ENCODE assay signal across 8 cellular contexts in genomic region chr19:5403968-5404640, GRCh38. TPM values are rescaled to one million over a fixed set of nuclear protein-coding genes. Genes with fewer than 3 reads are reported as not detected.
DNase-seq lines count a peak whose midpoint lies in the region; ATAC-seq lines count a peak whose summit lies in the region.

No MANE protein-coding gene starts in this region.

- ATAC-seq in left cardiac atrium (peak; percentile 94), sciatic nerve (peak; percentile 73), HG02981 (IDR thresholded peaks at IDR 0.05; ENCODE audit: unreplicated experiment) (no peak)

- no peaks in the 10 kb centered on the region for H3K4me1 Mint-ChIP-seq in activated naive CD8-positive, alpha-beta T cell treated with anti-CD3 and anti-CD28 coated beads for 36 hours

- H3K9me3 Mint-ChIP-seq in activated naive CD8-positive, alpha-beta T cell treated with anti-CD3 and anti-CD28 coated beads for 36 hours: peaks cover 13% of the 10 kb centered on the region

- DNase-seq in NCI-H2196 (lab: John Stamatoyannopoulos, UW; ENCODE audit: unreplicated experiment): peak; percentile 5
- DNase-seq in NCI-H2196 treated with DMSO at 0.1 percent for 48 hours (lab: John Stamatoyannopoulos, UW; ENCODE audit: unreplicated experiment): no peak
- peak; percentile 2 for DNase-seq in SKM-1 (lab: John Stamatoyannopoulos, UW; ENCODE audit: unreplicated experiment)
- peak; percentile 69 for DNase-seq in activated naive CD8-positive, alpha-beta T cell treated with anti-CD3 and anti-CD28 coated beads for 36 hours
- DNase-seq in left cardiac atrium: peak; percentile 88
- peak; percentile 89 for DNase-seq in sciatic nerve (ENCODE audit: low spot score)
- DNase-seq in NCI-H1436 (lab: John Stamatoyannopoulos, UW): no peak

- intact Hi-C loops in left cardiac atrium (cut with DNase I) (no loop called here), sciatic nerve (cut with DNase I) (no loop called here)

- no peak overlapping the region for H3K4me3 Mint-ChIP-seq in activated naive CD8-positive, alpha-beta T cell treated with anti-CD3 and anti-CD28 coated beads for 36 hours

- peaks cover 44% of the 10 kb centered on the region for H3K27me3 Mint-ChIP-seq in activated naive CD8-positive, alpha-beta T cell treated with anti-CD3 and anti-CD28 coated beads for 36 hours

- H3K36me3 Mint-ChIP-seq in activated naive CD8-positive, alpha-beta T cell treated with anti-CD3 and anti-CD28 coated beads for 36 hours: no peaks in the 10 kb centered on the region

- no peak overlapping the region for H3K27ac Mint-ChIP-seq in activated naive CD8-positive, alpha-beta T cell treated with anti-CD3 and anti-CD28 coated beads for 36 hours

RNA-seq across cellular contexts. Expression of gene ZNRF4, which starts 51.1 kb away (rescaled TPM):
- total RNA-seq in activated naive CD8-positive, alpha-beta T cell treated with anti-CD3 and anti-CD28 coated beads for 36 hours: not detected
- not detected for total RNA-seq in left cardiac atrium
- total RNA-seq in sciatic nerve: not detected

Comparison
In these comparisons a context has a peak if more than half of its experiments do, and no peak if none do; other contexts are left out.
1. DNase-seq: peak in NCI-H2196 (single experiment), SKM-1 (single experiment), activated naive CD8-positive, alpha-beta T cell treated with anti-CD3 and anti-CD28 coated beads for 36 hours (single experiment), left cardiac atrium (single experiment) and sciatic nerve (single experiment); none in NCI-H2196 treated with DMSO at 0.1 percent for 48 hours (single experiment) and NCI-H1436 (single experiment).